Comparison of ENCODE assay signal across 17 cellular contexts in the genomic region with DNA sequence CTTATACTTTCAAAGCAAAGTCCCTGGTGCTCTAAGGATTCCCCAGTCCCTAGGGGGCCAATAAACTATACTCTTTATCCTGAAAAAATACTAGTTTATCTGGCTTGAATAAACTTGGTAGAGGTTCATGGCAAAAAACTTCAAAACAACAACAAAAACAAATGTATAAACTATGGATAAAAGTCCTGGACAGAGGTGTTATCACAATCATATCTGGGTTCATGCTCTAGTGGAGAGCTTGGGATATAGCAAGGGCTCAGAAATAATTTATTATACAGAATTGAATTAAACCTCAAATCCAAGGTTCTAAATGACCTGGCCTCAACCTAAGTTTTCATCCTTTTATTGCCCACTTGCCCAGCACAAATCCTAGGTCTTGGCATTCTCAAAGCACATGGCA.
"Had no signal": no experiment of that assay in that cellular context is flagged by ENCODE, and none has a peak within 500 bp of the region (broad histone marks: within the 10 kb centered on the region; RNA-seq: fewer than 3 reads in every experiment).

No MANE protein-coding gene starts in this region.

- H3K4me1 Mint-ChIP-seq: activated naive CD8-positive, alpha-beta T cell treated with anti-CD3 and anti-CD28 coated beads, Interleukin-2, amount 10 ng/mL, durations not matched to agents 7 days and 5 days; naive thymus-derived CD4-positive, alpha-beta T cell had no signal

- H3K27me3 Mint-ChIP-seq: activated naive CD8-positive, alpha-beta T cell treated with anti-CD3 and anti-CD28 coated beads, Interleukin-2, amount 10 ng/mL, durations not matched to agents 7 days and 5 days had no signal

- H3K4me3 Mint-ChIP-seq: activated naive CD4-positive, alpha-beta T cell treated with anti-CD3 and anti-CD28 coated beads for 36 hours; activated naive CD8-positive, alpha-beta T cell treated with anti-CD3 and anti-CD28 coated beads, Interleukin-2, amount 10 ng/mL, durations not matched to agents 7 days and 5 days; naive thymus-derived CD4-positive, alpha-beta T cell; T-helper 1 cell treated with Interleukin-12 subunit alpha and Interleukin-12 subunit beta and Interleukin-4 antibody, amounts not matched to agents 30 μg/mL and 1 μg/mL, for 36 hours had no signal

- H3K27ac Mint-ChIP-seq: activated naive CD4-positive, alpha-beta T cell treated with anti-CD3 and anti-CD28 coated beads for 36 hours; activated naive CD8-positive, alpha-beta T cell treated with anti-CD3 and anti-CD28 coated beads, Interleukin-2, amount 10 ng/mL, durations not matched to agents 7 days and 5 days; naive thymus-derived CD4-positive, alpha-beta T cell; T-helper 1 cell treated with Interleukin-12 subunit alpha and Interleukin-12 subunit beta and Interleukin-4 antibody, amounts not matched to agents 30 μg/mL and 1 μg/mL, for 36 hours had no signal

- H3K36me3 Mint-ChIP-seq: activated naive CD8-positive, alpha-beta T cell treated with anti-CD3 and anti-CD28 coated beads, Interleukin-2, amount 10 ng/mL, durations not matched to agents 7 days and 5 days; naive thymus-derived CD4-positive, alpha-beta T cell had no signal

- DNase-seq: activated CD4-positive, alpha-beta T cell treated with anti-CD3 and anti-CD28 coated beads for 4 hours; activated CD4-positive, alpha-beta T cell treated with anti-CD3 and anti-CD28 coated beads, Interleukin-2, amount 50 U/mL, for 4 hours; activated effector memory CD4-positive, alpha-beta T cell treated with anti-CD3 and anti-CD28 coated beads, Interleukin-2, amount 50 U/mL, for 16 hours; activated naive CD4-positive, alpha-beta T cell treated with anti-CD3 and anti-CD28 coated beads for 36 hours; activated naive CD8-positive, alpha-beta T cell treated with anti-CD3 and anti-CD28 coated beads, Interleukin-2, amount 10 ng/mL, durations not matched to agents 7 days and 5 days; activated T-cell treated with anti-CD3 and anti-CD28 coated beads for 4 hours; caudate nucleus; heart left ventricle; midbrain; naive thymus-derived CD4-positive, alpha-beta T cell; psoas muscle; stimulated activated CD4-positive, alpha-beta T cell treated with anti-CD3 and anti-CD28 coated beads, Interleukin-2, amount 100 ng/mL, for 48 hours; stimulated activated naive CD4-positive, alpha-beta T cell treated with Interleukin-2 at 50 U/mL for 16 hours; SW 1271; T-helper 9 cell; transverse colon had no signal

- H3K9me3 Mint-ChIP-seq: activated naive CD4-positive, alpha-beta T cell treated with anti-CD3 and anti-CD28 coated beads for 36 hours; activated naive CD8-positive, alpha-beta T cell treated with anti-CD3 and anti-CD28 coated beads, Interleukin-2, amount 10 ng/mL, durations not matched to agents 7 days and 5 days; T-helper 1 cell treated with Interleukin-12 subunit alpha and Interleukin-12 subunit beta and Interleukin-4 antibody, amounts not matched to agents 30 μg/mL and 1 μg/mL, for 36 hours had no signal
